In genomic region chr2:236769981-236770671, GRCh38 we compare ENCODE assay signal across 10 cellular contexts.
DNase-seq lines count a peak whose midpoint lies in the region; TF ChIP-seq lines count a peak whose summit lies in the region.
"Had no signal": no experiment of that assay in that cellular context is flagged by ENCODE, and none has a peak within 500 bp of the region (broad histone marks: within the 10 kb centered on the region; RNA-seq: fewer than 3 reads in every experiment).

No MANE protein-coding gene starts in this region.

- intact Hi-C loops in stomach (cut with DNase I; ENCODE audit: low total_unique reads): no loop called here

- H3K4me3 ChIP-seq in fibroblast of the aortic adventitia (ENCODE audit: low read depth, low read length): no peak overlapping the region
- no peak overlapping the region for H3K4me3 ChIP-seq in stomach
- H3K4me3 ChIP-seq: pancreas had no signal

- H3K4me1 ChIP-seq in stomach: no peaks in the 10 kb centered on the region
- H3K4me1 ChIP-seq: pancreas had no signal

- peak; percentile 87 for DNase-seq in GOT3 (lab: John Stamatoyannopoulos, UW)
- peak; percentile 33 for DNase-seq in SW480 (ENCODE audit: low spot score)
- peak; percentile 98 for DNase-seq in fibroblast of the aortic adventitia (ENCODE audit: low read depth)
- peak; percentile 24 for DNase-seq in superior temporal gyrus (ENCODE audit: extremely low spot score)
- DNase-seq in activated CD4-positive, alpha-beta T cell treated with anti-CD3 and anti-CD28 coated beads, Interleukin-2, amount 50 U/mL, for 48 hours: no peak
- no peak for DNase-seq in stomach
- no peak for DNase-seq in DMS153 (lab: John Stamatoyannopoulos, UW)
- DNase-seq: activated CD8-positive, alpha-beta T cell treated with anti-CD3 and anti-CD28 coated beads, Interleukin-2, amount 10 ng/mL, durations not matched to agents 7 days and 5 days; NCI-H146; pancreas had no signal

- H3K9me3 ChIP-seq in stomach: peaks cover 0 to 11% (median 2%) of the 10 kb centered on the region in 4 donors
- H3K9me3 ChIP-seq: pancreas had no signal

- WGBS in stomach, 5 donors: 87 to 93% (median 90%) methylated on average over 9 of the region's 9 CpGs

- H3K27me3 ChIP-seq in stomach: no peaks in the 10 kb centered on the region
- H3K27me3 ChIP-seq: pancreas had no signal

- no peak overlapping the region for H3K27ac ChIP-seq in stomach
- H3K27ac ChIP-seq: pancreas had no signal

- H3K36me3 ChIP-seq in stomach: no peaks in the 10 kb centered on the region
- H3K36me3 ChIP-seq: pancreas had no signal

- TF ChIP-seq CTCF in fibroblast of the aortic adventitia (IDR thresholded peaks at IDR 0.05; ENCODE audit: insufficient read depth, low read length) (no peak), stomach (IDR thresholded peaks at IDR 0.05) (no peak)

- TF ChIP-seq EP300 in stomach (IDR thresholded peaks at IDR 0.05): no peak

- no peak for TF ChIP-seq POLR2A in stomach (IDR thresholded peaks at IDR 0.05)

Comparison
In these comparisons a context has a peak if more than half of its experiments do, and no peak if none do; other contexts are left out.
1. DNase-seq: peak in GOT3 (single experiment), SW480 (single experiment), fibroblast of the aortic adventitia (single experiment) and superior temporal gyrus (single experiment); none in activated CD4-positive, alpha-beta T cell treated with anti-CD3 and anti-CD28 coated beads, Interleukin-2, amount 50 U/mL, for 48 hours (0 of 2), stomach (single experiment) and DMS153 (single experiment).